18 cellular contexts compared by ENCODE assay signal in the genomic region with DNA sequence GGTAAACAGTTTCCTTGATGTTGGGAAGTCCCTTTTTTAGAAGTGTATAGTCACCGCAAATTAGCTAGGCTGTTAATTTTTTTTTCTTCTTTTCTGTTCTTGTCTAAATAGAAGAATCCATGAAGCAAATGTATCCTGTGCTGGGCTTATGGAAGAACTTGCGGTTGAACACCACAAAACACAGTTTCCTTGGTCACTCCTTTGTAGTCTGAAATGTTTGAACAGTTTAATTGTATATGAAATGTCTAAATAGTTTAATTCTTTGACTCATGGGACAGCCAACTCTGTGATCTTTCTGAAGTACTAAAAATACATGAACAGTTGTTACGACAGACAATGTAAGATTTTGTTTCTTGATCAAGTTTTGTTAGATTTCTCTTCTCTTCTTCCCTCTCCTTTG.
"Had no signal": no experiment of that assay in that cellular context is flagged by ENCODE, and none has a peak within 500 bp of the region (broad histone marks: within the 10 kb centered on the region; RNA-seq: fewer than 3 reads in every experiment).

No MANE protein-coding gene starts in this region.

- H3K27ac Mint-ChIP-seq: activated CD4-positive, alpha-beta T cell treated with anti-CD3 and anti-CD28 coated beads, Interleukin-2, amount 10 ng/mL, durations not matched to agents 7 days and 5 days; activated CD8-positive, alpha-beta T cell treated with anti-CD3 and anti-CD28 coated beads, Interleukin-2, amount 10 ng/mL, durations not matched to agents 7 days and 5 days; activated naive CD4-positive, alpha-beta T cell treated with anti-CD3 and anti-CD28 coated beads, Interleukin-2, amount 10 ng/mL, durations not matched to agents 7 days and 5 days; activated naive CD8-positive, alpha-beta T cell treated with anti-CD3 and anti-CD28 coated beads, Interleukin-2, amount 50 U/mL, for 24 hours; natural killer cell treated with Interleukin-12 subunit alpha and Interleukin-12 subunit beta and Interleukin-15 and Interleukin-18, amount 100 ng/mL, for 72 hours; stimulated activated naive B cell treated with anti-CD40 and anti-IgM and Interleukin-4, amounts not matched to agents 10 μg/mL and 1 μg/mL and 100 μg/mL, for 72 hours; T-helper 1 cell treated with Interleukin-12 subunit alpha and Interleukin-12 subunit beta and Interleukin-4 antibody, amounts not matched to agents 30 μg/mL and 1 μg/mL, for 36 hours had no signal

- H3K4me1 Mint-ChIP-seq: activated CD4-positive, alpha-beta T cell treated with anti-CD3 and anti-CD28 coated beads, Interleukin-2, amount 10 ng/mL, durations not matched to agents 7 days and 5 days; activated naive CD4-positive, alpha-beta T cell treated with anti-CD3 and anti-CD28 coated beads, Interleukin-2, amount 10 ng/mL, durations not matched to agents 7 days and 5 days; activated naive CD8-positive, alpha-beta T cell treated with anti-CD3 and anti-CD28 coated beads, Interleukin-2, amount 50 U/mL, for 24 hours; central memory CD8-positive, alpha-beta T cell; stimulated activated naive B cell treated with anti-CD40 and anti-IgM and Interleukin-4, amounts not matched to agents 10 μg/mL and 1 μg/mL and 100 μg/mL, for 72 hours had no signal

- ATAC-seq: activated CD4-positive, CD25-positive, alpha-beta regulatory T cell treated with anti-CD3 and anti-CD28 coated beads, Interleukin-2, amount 50 U/mL, for 24 hours; activated CD8-positive, alpha-beta T cell treated with anti-CD3 and anti-CD28 coated beads, Interleukin-2, amount 10 ng/mL, durations not matched to agents 7 days and 5 days; activated naive CD8-positive, alpha-beta T cell treated with anti-CD3 and anti-CD28 coated beads, Interleukin-2, amount 50 U/mL, for 24 hours; left cardiac atrium; natural killer cell treated with Interleukin-12 subunit alpha and Interleukin-12 subunit beta and Interleukin-15 and Interleukin-18, amount 100 ng/mL, for 72 hours; stimulated activated naive B cell treated with anti-CD40 and anti-IgM and Interleukin-4, amounts not matched to agents 10 μg/mL and 1 μg/mL and 100 μg/mL, for 72 hours had no signal

- H3K9me3 Mint-ChIP-seq: activated CD4-positive, alpha-beta T cell treated with anti-CD3 and anti-CD28 coated beads, Interleukin-2, amount 10 ng/mL, durations not matched to agents 7 days and 5 days; activated naive CD4-positive, alpha-beta T cell treated with anti-CD3 and anti-CD28 coated beads, Interleukin-2, amount 10 ng/mL, durations not matched to agents 7 days and 5 days; T-helper 1 cell treated with Interleukin-12 subunit alpha and Interleukin-12 subunit beta and Interleukin-4 antibody, amounts not matched to agents 30 μg/mL and 1 μg/mL, for 36 hours had no signal

- H3K36me3 Mint-ChIP-seq: activated naive CD4-positive, alpha-beta T cell treated with anti-CD3 and anti-CD28 coated beads, Interleukin-2, amount 10 ng/mL, durations not matched to agents 7 days and 5 days; natural killer cell treated with Interleukin-12 subunit alpha and Interleukin-12 subunit beta and Interleukin-15 and Interleukin-18, amount 100 ng/mL, for 72 hours; stimulated activated naive B cell treated with anti-CD40 and anti-IgM and Interleukin-4, amounts not matched to agents 10 μg/mL and 1 μg/mL and 100 μg/mL, for 72 hours had no signal

- H2AFZ ChIP-seq: parathyroid adenoma had no signal

- H3K27me3 ChIP-seq: brain microvascular endothelial cell, colonic mucosa, spleen, tibial artery had no signal

- H3K4me3 ChIP-seq: colonic mucosa, spleen, tibial artery had no signal

- H3K36me3 ChIP-seq: brain microvascular endothelial cell, colonic mucosa, spleen, tibial artery had no signal

- DNase-seq: activated CD4-positive, alpha-beta T cell treated with anti-CD3 and anti-CD28 coated beads, Interleukin-2, amount 10 ng/mL, durations not matched to agents 7 days and 5 days; activated CD8-positive, alpha-beta T cell treated with anti-CD3 and anti-CD28 coated beads, Interleukin-2, amount 10 ng/mL, durations not matched to agents 7 days and 5 days; activated effector memory CD4-positive, alpha-beta T cell treated with Interleukin-2 at 50 U/mL for 16 hours; activated naive CD4-positive, alpha-beta T cell treated with anti-CD3 and anti-CD28 coated beads, Interleukin-2, amount 10 ng/mL, durations not matched to agents 7 days and 5 days; activated naive CD8-positive, alpha-beta T cell treated with anti-CD3 and anti-CD28 coated beads, Interleukin-2, amount 50 U/mL, for 24 hours; activated T-cell treated with anti-CD3 and anti-CD28 coated beads, Interleukin-2, amount 50 U/mL, for 48 hours; anterior cingulate cortex; brain microvascular endothelial cell; colonic mucosa; left cardiac atrium; spleen; stimulated activated naive B cell treated with anti-CD40 and anti-IgM and Interleukin-4, amounts not matched to agents 10 μg/mL and 1 μg/mL and 100 μg/mL, for 72 hours; tibial artery had no signal

- H3K9ac ChIP-seq: parathyroid adenoma had no signal

- H3K9me3 ChIP-seq: colonic mucosa, spleen, tibial artery had no signal

- H3K27ac ChIP-seq: brain microvascular endothelial cell, colonic mucosa, parathyroid adenoma, spleen, tibial artery had no signal

- H3K4me1 ChIP-seq: colonic mucosa, parathyroid adenoma, spleen had no signal

- H3K27me3 Mint-ChIP-seq: activated CD4-positive, alpha-beta T cell treated with anti-CD3 and anti-CD28 coated beads, Interleukin-2, amount 10 ng/mL, durations not matched to agents 7 days and 5 days; activated naive CD4-positive, alpha-beta T cell treated with anti-CD3 and anti-CD28 coated beads, Interleukin-2, amount 10 ng/mL, durations not matched to agents 7 days and 5 days; activated naive CD8-positive, alpha-beta T cell treated with anti-CD3 and anti-CD28 coated beads, Interleukin-2, amount 50 U/mL, for 24 hours; central memory CD8-positive, alpha-beta T cell had no signal

- H3K4me3 Mint-ChIP-seq: activated CD4-positive, alpha-beta T cell treated with anti-CD3 and anti-CD28 coated beads, Interleukin-2, amount 10 ng/mL, durations not matched to agents 7 days and 5 days; activated CD8-positive, alpha-beta T cell treated with anti-CD3 and anti-CD28 coated beads, Interleukin-2, amount 10 ng/mL, durations not matched to agents 7 days and 5 days; activated naive CD4-positive, alpha-beta T cell treated with anti-CD3 and anti-CD28 coated beads, Interleukin-2, amount 10 ng/mL, durations not matched to agents 7 days and 5 days; activated naive CD8-positive, alpha-beta T cell treated with anti-CD3 and anti-CD28 coated beads, Interleukin-2, amount 50 U/mL, for 24 hours; central memory CD8-positive, alpha-beta T cell; natural killer cell treated with Interleukin-12 subunit alpha and Interleukin-12 subunit beta and Interleukin-15 and Interleukin-18, amount 100 ng/mL, for 72 hours; stimulated activated naive B cell treated with anti-CD40 and anti-IgM and Interleukin-4, amounts not matched to agents 10 μg/mL and 1 μg/mL and 100 μg/mL, for 72 hours; T-helper 1 cell treated with Interleukin-12 subunit alpha and Interleukin-12 subunit beta and Interleukin-4 antibody, amounts not matched to agents 30 μg/mL and 1 μg/mL, for 36 hours had no signal
